Comparison of ENCODE assay signal across 10 cellular contexts in the genomic region with DNA sequence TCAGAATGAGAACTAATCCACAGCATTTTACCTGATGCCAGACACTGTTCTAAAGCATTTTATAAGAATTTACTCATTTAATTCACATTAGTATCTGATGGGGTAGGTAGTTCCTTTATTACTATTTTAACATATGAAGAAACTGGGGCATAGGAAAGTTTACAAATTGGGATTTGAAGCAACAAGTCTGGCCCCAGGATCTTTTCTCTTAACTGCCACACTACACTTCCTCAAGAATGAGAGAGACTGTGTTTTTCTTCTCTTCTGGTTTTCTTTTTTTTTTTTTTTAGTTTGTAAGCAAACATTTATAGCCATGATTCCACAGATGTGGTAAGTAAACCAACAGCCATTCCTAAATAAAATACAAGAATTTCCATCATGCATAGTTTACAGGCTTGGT. TPM values are rescaled to one million over a fixed set of nuclear protein-coding genes. Genes with fewer than 3 reads are reported as not detected.
"Had no signal": no experiment of that assay in that cellular context is flagged by ENCODE, and none has a peak within 500 bp of the region (broad histone marks: within the 10 kb centered on the region; RNA-seq: fewer than 3 reads in every experiment).

No MANE protein-coding gene starts in this region.

RNA-seq across cellular contexts. Expression of gene RNU1-3, which starts 16.1 kb away (rescaled TPM):
- total RNA-seq: osteoblast, right atrium auricular region had no signal
- polyA plus RNA-seq: neural cell, ovary, pancreas, psoas muscle, right cardiac atrium, sigmoid colon, small intestine, spleen had no signal

RNA-seq across cellular contexts. Expression of gene RNU1-4, which starts 57.5 kb away (rescaled TPM):
- total RNA-seq: osteoblast, right atrium auricular region had no signal
- polyA plus RNA-seq: neural cell, ovary, pancreas, psoas muscle, right cardiac atrium, sigmoid colon, small intestine, spleen had no signal
